In the genomic region with DNA sequence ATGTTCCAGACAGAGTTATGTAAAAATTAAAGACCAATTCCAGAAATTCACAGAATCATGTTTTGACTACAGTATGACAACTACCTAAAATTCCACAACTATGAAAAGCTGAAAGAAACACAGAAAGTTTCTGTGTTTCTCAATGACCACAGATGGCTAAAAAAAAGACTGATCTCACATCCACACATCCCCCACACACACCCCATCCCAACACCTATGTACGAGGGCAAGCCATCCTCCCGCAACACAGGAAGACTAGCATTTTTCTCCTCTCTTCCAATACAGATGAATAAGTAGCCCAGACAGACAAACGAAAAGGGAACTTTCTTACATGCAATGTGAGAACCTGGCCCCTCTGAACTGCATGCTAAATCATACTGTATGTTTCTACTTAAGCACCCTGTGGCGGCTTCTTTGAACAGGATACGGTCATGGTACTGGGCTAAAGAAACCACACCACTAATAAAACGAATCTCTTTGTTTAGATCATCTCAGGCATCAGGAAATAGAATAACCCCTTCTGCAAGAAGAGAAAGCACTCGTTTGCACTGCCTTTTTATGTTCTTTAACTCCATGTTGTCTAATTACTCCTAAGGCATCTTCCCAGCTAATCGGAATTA, we compare ENCODE assay signal across 9 cellular contexts.
DNase-seq lines count a peak whose midpoint lies in the region; ATAC-seq and TF ChIP-seq lines count a peak whose summit lies in the region.
"Had no signal": no experiment of that assay in that cellular context is flagged by ENCODE, and none has a peak within 500 bp of the region (broad histone marks: within the 10 kb centered on the region; RNA-seq: fewer than 3 reads in every experiment).

No MANE protein-coding gene starts in this region.

- no peaks in the 10 kb centered on the region for H3K36me3 ChIP-seq in neural progenitor cell

- H4K20me1 ChIP-seq in neural progenitor cell (ENCODE audit: low read depth): no peaks in the 10 kb centered on the region

- peaks cover 6% of the 10 kb centered on the region for H3K4me1 ChIP-seq in neural progenitor cell

- no peaks in the 10 kb centered on the region for H3K79me2 ChIP-seq in neural progenitor cell (ENCODE audit: low read depth)

- H3F3A ChIP-seq in neural progenitor cell (ENCODE audit: low read depth): no peaks in the 10 kb centered on the region

- H3K4me2 ChIP-seq in neural progenitor cell: no peak overlapping the region

- no peaks in the 10 kb centered on the region for H3K9me3 ChIP-seq in neural progenitor cell (ENCODE audit: low read depth)

- H3K36me3 Mint-ChIP-seq in natural killer cell treated with Interleukin-12 subunit alpha and Interleukin-12 subunit beta and Interleukin-15 and Interleukin-18, amount 100 ng/mL, for 72 hours: no peaks in the 10 kb centered on the region
- no peaks in the 10 kb centered on the region for H3K36me3 Mint-ChIP-seq in neural progenitor cell

- H3K27ac Mint-ChIP-seq in natural killer cell treated with Interleukin-12 subunit alpha and Interleukin-12 subunit beta and Interleukin-15 and Interleukin-18, amount 100 ng/mL, for 72 hours: peak overlapping the region; percentile 47 to 52
- no peak overlapping the region for H3K27ac Mint-ChIP-seq in neural progenitor cell

- no peak overlapping the region for H2AFZ ChIP-seq in neural progenitor cell (replicated peaks)

- H3K27me3 ChIP-seq in neural progenitor cell: no peaks in the 10 kb centered on the region

- no peak overlapping the region for H3K9ac ChIP-seq in neural progenitor cell

- TF ChIP-seq CTCF in neural progenitor cell (IDR thresholded peaks at IDR 0.05): no peak

- peak; percentile 64 for ATAC-seq in GM18867 (IDR thresholded peaks at IDR 0.05; ENCODE audit: unreplicated experiment)
- peak; percentile 62 for ATAC-seq in GM21381 (IDR thresholded peaks at IDR 0.05; ENCODE audit: unreplicated experiment)
- peak; percentile 69 for ATAC-seq in HG03432 (IDR thresholded peaks at IDR 0.05; ENCODE audit: unreplicated experiment)
- ATAC-seq in natural killer cell treated with Interleukin-12 subunit alpha and Interleukin-12 subunit beta and Interleukin-15 and Interleukin-18, amount 100 ng/mL, for 72 hours: peak; percentile 77 to 78

- no peak for DNase-seq in natural killer cell treated with Interleukin-12 subunit alpha and Interleukin-12 subunit beta and Interleukin-15 and Interleukin-18, amount 100 ng/mL, for 72 hours (ENCODE audit: low spot score)
- DNase-seq in neural progenitor cell (ENCODE audit: low spot score) (no peak), DMS53 (lab: John Stamatoyannopoulos, UW) (no peak), NCI-H1694 (lab: John Stamatoyannopoulos, UW) (no peak)
- DNase-seq: activated CD4-positive, alpha-beta T cell treated with anti-CD3 and anti-CD28 coated beads for 4 hours; NCI-H187 had no signal

- peak overlapping the region; percentile 65 for H3K4me3 Mint-ChIP-seq in natural killer cell treated with Interleukin-12 subunit alpha and Interleukin-12 subunit beta and Interleukin-15 and Interleukin-18, amount 100 ng/mL, for 72 hours
- H3K4me3 Mint-ChIP-seq in neural progenitor cell: no peak overlapping the region

- H3K4me1 Mint-ChIP-seq in natural killer cell treated with Interleukin-12 subunit alpha and Interleukin-12 subunit beta and Interleukin-15 and Interleukin-18, amount 100 ng/mL, for 72 hours (ENCODE audit: low read depth in 2 of 2): peaks cover 31 to 40% of the 10 kb centered on the region in 2 donors
- peaks cover 6% of the 10 kb centered on the region for H3K4me1 Mint-ChIP-seq in neural progenitor cell

- no peaks in the 10 kb centered on the region for H3K9me3 Mint-ChIP-seq in natural killer cell treated with Interleukin-12 subunit alpha and Interleukin-12 subunit beta and Interleukin-15 and Interleukin-18, amount 100 ng/mL, for 72 hours
- H3K9me3 Mint-ChIP-seq in neural progenitor cell: no peaks in the 10 kb centered on the region

- H3K27me3 Mint-ChIP-seq in natural killer cell treated with Interleukin-12 subunit alpha and Interleukin-12 subunit beta and Interleukin-15 and Interleukin-18, amount 100 ng/mL, for 72 hours: no peaks in the 10 kb centered on the region
- H3K27me3 Mint-ChIP-seq in neural progenitor cell (ENCODE audit: insufficient read depth, low read depth): no peaks in the 10 kb centered on the region

- H3K4me3 ChIP-seq in neural progenitor cell: no peak overlapping the region

- H3K27ac ChIP-seq in neural progenitor cell: no peak overlapping the region
